In the genomic region with DNA sequence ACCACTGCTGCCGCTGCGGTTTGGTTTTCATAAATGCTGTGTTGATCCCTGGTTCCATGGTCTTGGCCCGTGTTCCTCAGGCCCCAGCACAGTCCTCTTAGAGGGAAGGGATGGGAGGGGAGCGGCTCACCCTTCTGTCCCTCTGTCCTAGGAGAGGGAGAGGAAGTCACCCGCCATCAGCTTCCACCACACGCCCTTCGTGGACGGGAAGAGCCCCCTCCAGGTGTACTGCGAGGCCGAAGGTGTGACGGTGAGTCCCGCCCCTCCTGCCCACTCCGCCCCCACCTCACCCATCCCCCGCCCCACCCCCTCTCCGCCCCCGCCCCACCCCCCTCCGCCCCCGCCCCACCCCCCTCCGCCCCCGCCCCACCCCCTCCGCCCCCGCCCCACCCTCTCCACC, we compare ENCODE assay signal across 19 cellular contexts.
"Had no signal": no experiment of that assay in that cellular context is flagged by ENCODE, and none has a peak within 500 bp of the region (broad histone marks: within the 10 kb centered on the region; RNA-seq: fewer than 3 reads in every experiment).

No MANE protein-coding gene starts in this region.

- H3K4me3 ChIP-seq: body of pancreas, esophagus squamous epithelium, lung, neural progenitor cell, pancreas, spleen, thoracic aorta, upper lobe of right lung had no signal

- H3K9ac ChIP-seq: neural progenitor cell had no signal

- H3K27me3 Mint-ChIP-seq: activated naive CD8-positive, alpha-beta T cell; T-cell had no signal

- DNase-seq: activated CD4-positive, alpha-beta T cell treated with anti-CD3 and anti-CD28 coated beads, Interleukin-2, amount 50 U/mL, for 48 hours; activated gamma-delta T cell treated with Interleukin-2 at 50 U/mL for 16 hours; activated T-cell treated with anti-CD3 and anti-CD28 coated beads, Interleukin-2, amount 50 U/mL, for 4 hours; amygdala; central memory CD4-positive, alpha-beta T cell; cortex of kidney; effector CD4-positive, alpha-beta T cell; esophagus squamous epithelium; midbrain; T-cell had no signal

- H3K4me1 Mint-ChIP-seq: T-cell had no signal

- H3K9me3 Mint-ChIP-seq: activated T-cell treated with anti-CD3 and anti-CD28 coated beads, Interleukin-2, amount 50 U/mL, for 4 hours; neural progenitor cell; T-cell had no signal

- H3K27me3 ChIP-seq: body of pancreas, neural progenitor cell, pancreas, upper lobe of right lung had no signal

- H3K4me3 Mint-ChIP-seq: activated naive CD8-positive, alpha-beta T cell; activated T-cell treated with anti-CD3 and anti-CD28 coated beads, Interleukin-2, amount 50 U/mL, for 4 hours; neural progenitor cell; T-cell had no signal

- H2AFZ ChIP-seq: neural progenitor cell had no signal

- H3K36me3 Mint-ChIP-seq: activated naive CD8-positive, alpha-beta T cell; neural progenitor cell; T-cell had no signal

- H3K27ac ChIP-seq: body of pancreas, esophagus squamous epithelium, neural progenitor cell, pancreas, spleen, thoracic aorta, upper lobe of right lung had no signal

- ATAC-seq: activated T-cell treated with anti-CD3 and anti-CD28 coated beads, Interleukin-2, amount 50 U/mL, for 4 hours; body of pancreas; pancreas; sciatic nerve; T-cell; upper lobe of right lung had no signal

- H3K4me1 ChIP-seq: body of pancreas, esophagus squamous epithelium, neural progenitor cell, pancreas, spleen, upper lobe of right lung had no signal

- H3K4me2 ChIP-seq: neural progenitor cell had no signal

- H3K9me3 ChIP-seq: body of pancreas, esophagus squamous epithelium, pancreas, spleen, thoracic aorta, upper lobe of right lung had no signal

- H3K27ac Mint-ChIP-seq: activated naive CD8-positive, alpha-beta T cell; neural progenitor cell; T-cell had no signal

- H3K36me3 ChIP-seq: esophagus squamous epithelium, neural progenitor cell, pancreas, spleen, thoracic aorta, upper lobe of right lung had no signal

- FAIRE-seq: pancreas had no signal
